2 cellular contexts compared by ENCODE assay signal in the genomic region with DNA sequence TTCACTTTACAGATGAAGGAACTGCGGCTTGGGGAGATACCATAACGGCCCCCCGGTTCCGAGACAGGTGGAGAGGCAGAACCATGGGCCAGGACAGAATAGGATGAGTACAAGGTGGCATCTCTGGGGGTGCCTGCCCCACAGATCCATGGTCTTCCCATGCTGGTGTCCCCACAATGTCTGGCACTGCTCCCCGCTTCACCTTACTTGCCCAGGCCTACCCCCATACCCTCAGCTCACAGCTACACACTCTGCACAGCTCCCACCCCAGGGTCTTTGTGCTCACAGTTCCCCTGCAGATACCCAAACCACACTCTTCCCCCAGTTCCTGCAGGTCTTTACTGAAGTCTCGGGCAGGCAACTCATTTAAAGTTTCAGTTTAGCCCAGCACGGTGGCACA.
TF ChIP-seq lines count a peak whose summit lies in the region.

No MANE protein-coding gene starts in this region.

TF ChIP-seq in GM12878, 131 proteins besides CTCF, POLR2A, EP300 and RAD21:
- TF ChIP-seq PRDM15 (CRISPR knock-in tag; IDR thresholded peaks at IDR 0.05) (no peak), CEBPB (IDR thresholded peaks at IDR 0.05; ENCODE audit: borderline replicate concordance in 1 of 2, low read depth in 2 of 2, low read length in 2 of 2) (no peak), E4F1 (IDR thresholded peaks at IDR 0.05; ENCODE audit: borderline replicate concordance, partially characterized antibody) (no peak), ZNF274 (IDR thresholded peaks at IDR 0.05; ENCODE audit: insufficient read depth, insufficient read length) (no peak), MTA2 (IDR thresholded peaks at IDR 0.05; ENCODE audit: low read depth) (no peak), BACH1 (IDR thresholded peaks at IDR 0.05; ENCODE audit: borderline replicate concordance) (no peak), EZH2 (IDR thresholded peaks at IDR 0.05; ENCODE audit: borderline replicate concordance, control insufficient read depth, low read depth, low read length) (no peak), SPI1 (IDR thresholded peaks at IDR 0.05; ENCODE audit: borderline replicate concordance, insufficient read depth, low read depth, low read length) (no peak), MYC (IDR thresholded peaks at IDR 0.05; ENCODE audit: insufficient read depth, insufficient read length, insufficient replicate concordance, low read length, severe bottlenecking) (no peak), IKZF2 (IDR thresholded peaks at IDR 0.05) (no peak), PAX5 (IDR thresholded peaks at IDR 0.05; ENCODE audit: borderline replicate concordance, low read depth, low read length) (no peak), NR2C1 (IDR thresholded peaks at IDR 0.05) (no peak)
- TF ChIP-seq, protein P1, sequence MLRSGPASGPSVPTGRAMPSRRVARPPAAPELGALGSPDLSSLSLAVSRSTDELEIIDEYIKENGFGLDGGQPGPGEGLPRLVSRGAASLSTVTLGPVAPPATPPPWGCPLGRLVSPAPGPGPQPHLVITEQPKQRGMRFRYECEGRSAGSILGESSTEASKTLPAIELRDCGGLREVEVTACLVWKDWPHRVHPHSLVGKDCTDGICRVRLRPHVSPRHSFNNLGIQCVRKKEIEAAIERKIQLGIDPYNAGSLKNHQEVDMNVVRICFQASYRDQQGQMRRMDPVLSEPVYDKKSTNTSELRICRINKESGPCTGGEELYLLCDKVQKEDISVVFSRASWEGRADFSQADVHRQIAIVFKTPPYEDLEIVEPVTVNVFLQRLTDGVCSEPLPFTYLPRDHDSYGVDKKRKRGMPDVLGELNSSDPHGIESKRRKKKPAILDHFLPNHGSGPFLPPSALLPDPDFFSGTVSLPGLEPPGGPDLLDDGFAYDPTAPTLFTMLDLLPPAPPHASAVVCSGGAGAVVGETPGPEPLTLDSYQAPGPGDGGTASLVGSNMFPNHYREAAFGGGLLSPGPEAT (IDR thresholded peaks at IDR 0.05; ENCODE audit: low read depth): no peak
TF ChIP-seq in GM12878: peak in this region for 0.

TF ChIP-seq in WTC11, 78 proteins besides CTCF, POLR2A, EP300 and RAD21:
- TF ChIP-seq MAX (CRISPR knock-in tag; IDR thresholded peaks at IDR 0.05): no peak
- no peak for TF ChIP-seq ZNF425 (CRISPR knock-in tag; conservative IDR thresholded peaks at IDR 0.05)
- TF ChIP-seq, protein P2, sequence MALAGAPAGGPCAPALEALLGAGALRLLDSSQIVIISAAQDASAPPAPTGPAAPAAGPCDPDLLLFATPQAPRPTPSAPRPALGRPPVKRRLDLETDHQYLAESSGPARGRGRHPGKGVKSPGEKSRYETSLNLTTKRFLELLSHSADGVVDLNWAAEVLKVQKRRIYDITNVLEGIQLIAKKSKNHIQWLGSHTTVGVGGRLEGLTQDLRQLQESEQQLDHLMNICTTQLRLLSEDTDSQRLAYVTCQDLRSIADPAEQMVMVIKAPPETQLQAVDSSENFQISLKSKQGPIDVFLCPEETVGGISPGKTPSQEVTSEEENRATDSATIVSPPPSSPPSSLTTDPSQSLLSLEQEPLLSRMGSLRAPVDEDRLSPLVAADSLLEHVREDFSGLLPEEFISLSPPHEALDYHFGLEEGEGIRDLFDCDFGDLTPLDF (CRISPR knock-in tag; IDR thresholded peaks at IDR 0.05): no peak
TF ChIP-seq in WTC11: peak in this region for 0.
